Comparison of ENCODE assay signal across 28 cellular contexts in genomic region chr4:109985993-109986640, GRCh38.
DNase-seq lines count a peak whose midpoint lies in the region; ATAC-seq and TF ChIP-seq lines count a peak whose summit lies in the region.
"Had no signal": no experiment of that assay in that cellular context is flagged by ENCODE, and none has a peak within 500 bp of the region (broad histone marks: within the 10 kb centered on the region; RNA-seq: fewer than 3 reads in every experiment).

No MANE protein-coding gene starts in this region.

- no peak overlapping the region for H3K18ac ChIP-seq in mesenchymal stem cell (ENCODE audit: low read depth in 1 of 2, low read length in 2 of 2)

- no peaks in the 10 kb centered on the region for H3K27me3 ChIP-seq in GM23248 (replicated peaks; ENCODE audit: insufficient read depth)
- H3K27me3 ChIP-seq in SK-N-SH (ENCODE audit: insufficient read depth): no peaks in the 10 kb centered on the region; the same call in 1 of the 2 replicates
- H3K27me3 ChIP-seq in mesenchymal stem cell (ENCODE audit: control insufficient read depth in 1 of 2, insufficient read depth in 1 of 2, low read length in 2 of 2): no peaks in the 10 kb centered on the region
- peaks cover 0 to 9% (median 0%) of the 10 kb centered on the region in 3 donors for H3K27me3 ChIP-seq in stomach
- H3K27me3 ChIP-seq: BLaER1 treated with 17β-estradiol and CSF1 and Interleukin-3, amounts not matched to agents 10 nM and 100 nM; foreskin keratinocyte; upper lobe of right lung had no signal

- H4K8ac ChIP-seq in mesenchymal stem cell (ENCODE audit: low read length): no peak overlapping the region

- no peak overlapping the region for H2BK15ac ChIP-seq in mesenchymal stem cell (ENCODE audit: low read depth, poor library complexity, severe bottlenecking)

- no peak overlapping the region for H2BK120ac ChIP-seq in mesenchymal stem cell (ENCODE audit: low read depth, low read length)

- H3K4me3 ChIP-seq in GM23248: no peak overlapping the region
- no peak overlapping the region for H3K4me3 ChIP-seq in SK-N-SH (ENCODE audit: low read depth in 2 of 2, low read length in 1 of 2)
- no peak overlapping the region for H3K4me3 ChIP-seq in mesenchymal stem cell (ENCODE audit: insufficient read depth in 1 of 2, low read depth in 1 of 2, low read length in 2 of 2)
- H3K4me3 ChIP-seq in stomach: no peak overlapping the region
- H3K4me3 ChIP-seq: BLaER1 treated with 17β-estradiol and CSF1 and Interleukin-3, amounts not matched to agents 10 nM and 100 nM; lower lobe of right lung; mucosa of descending colon; SK-N-MC; upper lobe of right lung had no signal

- no peak for TF ChIP-seq POLR2A in stomach (IDR thresholded peaks at IDR 0.05)

- H3K27ac ChIP-seq in GM23248: no peak overlapping the region
- no peak overlapping the region for H3K27ac ChIP-seq in SK-N-SH (ENCODE audit: low read depth in 2 of 2, low read length in 1 of 2)
- H3K27ac ChIP-seq in mesenchymal stem cell (ENCODE audit: low read length, poor library complexity, severe bottlenecking): no peak overlapping the region
- H3K27ac ChIP-seq in stomach: no peak overlapping the region
- H3K27ac ChIP-seq: BLaER1 treated with 17β-estradiol and CSF1 and Interleukin-3, amounts not matched to agents 10 nM and 100 nM; epithelial cell of prostate; foreskin keratinocyte; KMS-11; lower lobe of right lung; parathyroid adenoma; SK-N-MC; upper lobe of right lung; VCaP had no signal

- H3K36me3 ChIP-seq in GM23248 (ENCODE audit: low read depth) (no peaks in the 10 kb centered on the region), SK-N-SH (replicated peaks in 1 of 2; ENCODE audit: control insufficient read depth in 1 of 2, insufficient read depth in 2 of 2, low read length in 1 of 2) (no peaks in the 10 kb centered on the region), mesenchymal stem cell (ENCODE audit: control insufficient read depth in 1 of 2, insufficient read depth in 2 of 2, low read depth in 1 of 2, low read length in 2 of 2) (no peaks in the 10 kb centered on the region), stomach (no peaks in the 10 kb centered on the region)
- H3K36me3 ChIP-seq: BLaER1 treated with 17β-estradiol and CSF1 and Interleukin-3, amounts not matched to agents 10 nM and 100 nM; lower lobe of right lung; upper lobe of right lung had no signal

- peaks cover 8% of the 10 kb centered on the region for H3K4me1 Mint-ChIP-seq in activated T-helper 2 cell treated with anti-CD3 and anti-CD28 coated beads, Interferon-gamma antibody, Interleukin-2, Interleukin-4, amounts not matched to agents 10 μg/mL and 5 μg/mL and 100 μg/mL, durations not matched to agents 14 hours and 24 hours and 36 hours (ENCODE audit: low read depth)
- H3K4me1 Mint-ChIP-seq: nephron progenitor cell had no signal

- H4K20me1 ChIP-seq in GM23248 (ENCODE audit: insufficient read depth) (no peaks in the 10 kb centered on the region), SK-N-SH (ENCODE audit: insufficient read depth) (no peaks in the 10 kb centered on the region)

- no peaks in the 10 kb centered on the region for H3K79me2 ChIP-seq in GM23248 (ENCODE audit: insufficient read depth)
- H3K79me2 ChIP-seq in SK-N-SH (ENCODE audit: insufficient read depth): no peaks in the 10 kb centered on the region
- H3K79me2 ChIP-seq: parathyroid adenoma had no signal

- no peak for TF ChIP-seq CTCF in AG09319 (IDR thresholded peaks at IDR 0.05; ENCODE audit: low read depth, low read length)
- no peak for TF ChIP-seq CTCF in SK-N-SH (IDR thresholded peaks at IDR 0.05)
- TF ChIP-seq CTCF in stomach (IDR thresholded peaks at IDR 0.05): no peak

- H3K9me2 ChIP-seq in GM23248 (ENCODE audit: insufficient read depth) (no peaks in the 10 kb centered on the region), SK-N-SH (no peaks in the 10 kb centered on the region)

- in situ Hi-C loops in GM23248 (cut with MboI): no loop called here

- TF ChIP-seq EP300 in SK-N-SH (IDR thresholded peaks at IDR 0.05; ENCODE audit: borderline replicate concordance in 1 of 2, low read depth in 1 of 2, low read length in 1 of 2): no peak
- no peak for TF ChIP-seq EP300 in stomach (IDR thresholded peaks at IDR 0.05)

- no peak overlapping the region for H2AK5ac ChIP-seq in mesenchymal stem cell (ENCODE audit: low read length, severe bottlenecking)

- peaks cover 15% of the 10 kb centered on the region for H3K27me3 Mint-ChIP-seq in activated T-helper 2 cell treated with anti-CD3 and anti-CD28 coated beads, Interferon-gamma antibody, Interleukin-2, Interleukin-4, amounts not matched to agents 10 μg/mL and 5 μg/mL and 100 μg/mL, durations not matched to agents 14 hours and 24 hours and 36 hours (ENCODE audit: low read depth)

- no peak for TF ChIP-seq RAD21 in SK-N-SH (IDR thresholded peaks at IDR 0.05; ENCODE audit: low read length)

- WGBS in GM23248 (ENCODE audit: low coverage in 1 of 2, low lambda C conversion rate in 2 of 2, missing lambda C conversion rate in 2 of 2), 2 experiments: 25% methylated on average over 4 of the region's 4 CpGs
- 13% methylated on average over 4 of the region's 4 CpGs for WGBS in SK-N-SH (ENCODE audit: low lambda C conversion rate)
- WGBS in mesenchymal stem cell: 100% methylated on average over 2 of the region's 4 CpGs
- WGBS in stomach, 5 donors: 86 to 90% (median 89%) methylated on average over 4 of the region's 4 CpGs

- H3K4me2 ChIP-seq in GM23248 (ENCODE audit: unreplicated experiment) (peak overlapping the region; percentile 9), SK-N-SH (no peak overlapping the region), mesenchymal stem cell (ENCODE audit: low read length, poor library complexity, severe bottlenecking) (no peak overlapping the region)
- H3K4me2 ChIP-seq: BLaER1 treated with 17β-estradiol and CSF1 and Interleukin-3, amounts not matched to agents 10 nM and 100 nM; KMS-11 had no signal

- H3K4me1 ChIP-seq in GM23248 (ENCODE audit: insufficient read depth) (peaks cover 7% of the 10 kb centered on the region; the same call in 1 of the 2 replicates), SK-N-SH (ENCODE audit: control insufficient read depth in 1 of 2, insufficient read depth in 2 of 2, low read depth in 1 of 2, low read length in 1 of 2) (no peaks in the 10 kb centered on the region), mesenchymal stem cell (ENCODE audit: control insufficient read depth, insufficient read depth, low read depth, low read length) (peaks cover 1% of the 10 kb centered on the region), stomach (no peaks in the 10 kb centered on the region)
- H3K4me1 ChIP-seq: lower lobe of right lung, parathyroid adenoma, upper lobe of right lung had no signal

- intact Hi-C loops in stomach (cut with DNase I; ENCODE audit: low total_unique reads): loop anchor here (10.0 kb wide), 1 partner anchor 571 kb away; no protein-coding TSS in a partner anchor
- intact Hi-C loops in activated T-helper 2 cell treated with anti-CD3 and anti-CD28 coated beads, Interferon-gamma antibody, Interleukin-2, Interleukin-4, amounts not matched to agents 10 μg/mL and 5 μg/mL and 100 μg/mL, durations not matched to agents 14 hours and 24 hours and 36 hours (cut with micrococcal nuclease): no loop called here

- no peak for ATAC-seq in GM21528 (IDR thresholded peaks at IDR 0.05; ENCODE audit: low FRiP score, unreplicated experiment)
- ATAC-seq: foreskin keratinocyte, lower lobe of right lung, mucosa of descending colon, right cardiac atrium, upper lobe of right lung had no signal

- no peak overlapping the region for H3K9ac ChIP-seq in GM23248
- no peak overlapping the region for H3K9ac ChIP-seq in SK-N-SH
- peak overlapping the region; percentile 48 for H3K9ac ChIP-seq in mesenchymal stem cell (ENCODE audit: low read length)
- H3K9ac ChIP-seq: BLaER1 treated with 17β-estradiol and CSF1 and Interleukin-3, amounts not matched to agents 10 nM and 100 nM; KMS-11; parathyroid adenoma had no signal

- no peaks in the 10 kb centered on the region for H3K36me3 Mint-ChIP-seq in activated T-helper 2 cell treated with anti-CD3 and anti-CD28 coated beads, Interferon-gamma antibody, Interleukin-2, Interleukin-4, amounts not matched to agents 10 μg/mL and 5 μg/mL and 100 μg/mL, durations not matched to agents 14 hours and 24 hours and 36 hours (ENCODE audit: low read depth)

- no peaks in the 10 kb centered on the region for H3K9me3 Mint-ChIP-seq in activated T-helper 2 cell treated with anti-CD3 and anti-CD28 coated beads, Interferon-gamma antibody, Interleukin-2, Interleukin-4, amounts not matched to agents 10 μg/mL and 5 μg/mL and 100 μg/mL, durations not matched to agents 14 hours and 24 hours and 36 hours
- H3K9me3 Mint-ChIP-seq: activated naive CD4-positive, alpha-beta T cell treated with anti-CD3 and anti-CD28 coated beads for 36 hours; HFFc6; nephron progenitor cell had no signal

- CTCF ChIA-PET in SK-N-SH (lab: Yijun Ruan, JAX): interaction anchor here (1.0 to 4.7 kb wide), 4 partner anchors 9 to 553 kb away, joined by 3 to 32 read pairs (median 5); no protein-coding TSS in a partner anchor

- no peak overlapping the region for H4K91ac ChIP-seq in mesenchymal stem cell (ENCODE audit: low read length)

- no peak overlapping the region for H3K4ac ChIP-seq in mesenchymal stem cell (ENCODE audit: low read depth in 1 of 2, low read length in 2 of 2)

- H3K23ac ChIP-seq in mesenchymal stem cell (ENCODE audit: low read length in 2 of 2): no peak overlapping the region

- H3K14ac ChIP-seq in mesenchymal stem cell (ENCODE audit: low read length in 2 of 2): no peak overlapping the region

- H2BK5ac ChIP-seq in mesenchymal stem cell (ENCODE audit: low read depth, low read length, poor library complexity, severe bottlenecking): no peak overlapping the region

- H3F3A ChIP-seq in GM23248 (ENCODE audit: insufficient read depth): peaks cover 1% of the 10 kb centered on the region; the same call in 1 of the 2 replicates
- H3F3A ChIP-seq in SK-N-SH (replicated peaks; ENCODE audit: insufficient read depth): no peaks in the 10 kb centered on the region

- POLR2A ChIA-PET in SK-N-SH (lab: Yijun Ruan, JAX): no interaction called here

- H2AFZ ChIP-seq in GM23248: no peak overlapping the region
- no peak overlapping the region for H2AFZ ChIP-seq in SK-N-SH (ENCODE audit: low read depth)
- H2AFZ ChIP-seq in mesenchymal stem cell (ENCODE audit: low read depth, low read length): no peak overlapping the region
- H2AFZ ChIP-seq: parathyroid adenoma had no signal

- no peaks in the 10 kb centered on the region for H3K79me1 ChIP-seq in mesenchymal stem cell (replicated peaks; ENCODE audit: low read length, poor library complexity, severe bottlenecking)

- no peak overlapping the region for H3K4me3 Mint-ChIP-seq in activated T-helper 2 cell treated with anti-CD3 and anti-CD28 coated beads, Interferon-gamma antibody, Interleukin-2, Interleukin-4, amounts not matched to agents 10 μg/mL and 5 μg/mL and 100 μg/mL, durations not matched to agents 14 hours and 24 hours and 36 hours (ENCODE audit: low read depth)
- H3K4me3 Mint-ChIP-seq: activated CD4-positive, alpha-beta T cell treated with anti-CD3 and anti-CD28 coated beads, Interleukin-2, amount 10 ng/mL, durations not matched to agents 24 days and 14 days; activated naive CD4-positive, alpha-beta T cell treated with anti-CD3 and anti-CD28 coated beads for 36 hours; HFFc6; nephron progenitor cell had no signal

- no peak overlapping the region for H2BK12ac ChIP-seq in mesenchymal stem cell (ENCODE audit: low read length in 2 of 2)

- DNase-seq in AG09319 (ENCODE audit: extremely low read depth, low read depth) (peak; percentile 39), GM23248 (peak; percentile 72), SK-N-SH (no peak), mesenchymal stem cell (no peak), stomach (no peak)
- no peak for DNase-seq in activated CD4-positive, alpha-beta T cell treated with anti-CD3 and anti-CD28 coated beads for 4 hours
- no peak for DNase-seq in activated T-helper 2 cell treated with anti-CD3 and anti-CD28 coated beads, Interferon-gamma antibody, Interleukin-2, Interleukin-4, amounts not matched to agents 10 μg/mL and 5 μg/mL and 100 μg/mL, durations not matched to agents 14 hours and 24 hours and 36 hours (ENCODE audit: low spot score)
- DNase-seq: activated CD4-positive, alpha-beta T cell treated with anti-CD3 and anti-CD28 coated beads, Interleukin-2, amount 10 ng/mL, durations not matched to agents 24 days and 14 days; activated naive CD4-positive, alpha-beta T cell treated with anti-CD3 and anti-CD28 coated beads for 36 hours; amniotic stem cell; COR-L47; effector CD8-positive, alpha-beta T cell; HFFc6; lower lobe of right lung; mucosa of descending colon; nephron progenitor cell; right cardiac atrium; RPMI8226; stimulated activated CD4-positive, alpha-beta T cell treated with anti-CD3 and anti-CD28 coated beads, Interleukin-2, amount 100 ng/mL, for 48 hours; upper lobe of right lung had no signal

- no peak overlapping the region for H3K27ac Mint-ChIP-seq in activated T-helper 2 cell treated with anti-CD3 and anti-CD28 coated beads, Interferon-gamma antibody, Interleukin-2, Interleukin-4, amounts not matched to agents 10 μg/mL and 5 μg/mL and 100 μg/mL, durations not matched to agents 14 hours and 24 hours and 36 hours
- H3K27ac Mint-ChIP-seq: activated CD4-positive, alpha-beta T cell treated with anti-CD3 and anti-CD28 coated beads, Interleukin-2, amount 10 ng/mL, durations not matched to agents 24 days and 14 days; activated naive CD4-positive, alpha-beta T cell treated with anti-CD3 and anti-CD28 coated beads for 36 hours; HFFc6 had no signal

- H3K9me3 ChIP-seq in GM23248 (ENCODE audit: low read depth): no peaks in the 10 kb centered on the region
- H3K9me3 ChIP-seq in SK-N-SH: no peaks in the 10 kb centered on the region
- no peaks in the 10 kb centered on the region for H3K9me3 ChIP-seq in mesenchymal stem cell (ENCODE audit: control insufficient read depth, low read length)
- H3K9me3 ChIP-seq in stomach: no peaks in the 10 kb centered on the region
- H3K9me3 ChIP-seq: lower lobe of right lung, mucosa of descending colon, upper lobe of right lung had no signal

Comparison
In these comparisons a context has a peak if more than half of its experiments do, and no peak if none do; other contexts are left out.
1. DNase-seq: peak in AG09319 (single experiment) and GM23248 (single experiment); none in SK-N-SH (single experiment), mesenchymal stem cell (single experiment), stomach (single experiment), activated CD4-positive, alpha-beta T cell treated with anti-CD3 and anti-CD28 coated beads for 4 hours (0 of 2) and activated T-helper 2 cell treated with anti-CD3 and anti-CD28 coated beads, Interferon-gamma antibody, Interleukin-2, Interleukin-4, amounts not matched to agents 10 μg/mL and 5 μg/mL and 100 μg/mL, durations not matched to agents 14 hours and 24 hours and 36 hours (single experiment).